8 cellular contexts compared by ENCODE assay signal in genomic region chr2:46847185-46847710, GRCh38.
DNase-seq lines count a peak whose midpoint lies in the region; ATAC-seq and TF ChIP-seq lines count a peak whose summit lies in the region.

No MANE protein-coding gene starts in this region.

- H3K9me3 Mint-ChIP-seq in activated naive CD8-positive, alpha-beta T cell treated with anti-CD3 and anti-CD28 coated beads, Interleukin-2, amount 50 U/mL, for 24 hours, result no peaks in the 10 kb centered on the region

- H3K4me1 ChIP-seq in RWPE2 (ENCODE audit: insufficient read depth, poor library complexity, severe bottlenecking) (peaks cover 54% of the 10 kb centered on the region), gastroesophageal sphincter (peaks cover 28 to 77% (median 53%) of the 10 kb centered on the region in 3 donors), rectal smooth muscle tissue (ENCODE audit: control insufficient read depth, insufficient read depth, low read length) (peaks cover 58% of the 10 kb centered on the region), OCI-LY7 (ENCODE audit: insufficient read depth, low read length, poor library complexity, severe bottlenecking) (peaks cover 10% of the 10 kb centered on the region)

- no TSS peak for BruUV-seq in OCI-LY7 (replicated peaks; lab: Mats Ljungman, UMichigan)

- intact Hi-C loops in OCI-LY7 (cut with micrococcal nuclease; ENCODE audit: unreplicated experiment), result no loop called here

- peak overlapping the region; percentile 100 for H3K27ac ChIP-seq in RWPE2 (ENCODE audit: poor library complexity, severe bottlenecking)
- peak overlapping the region; percentile 89 to 99 (median 92) for H3K27ac ChIP-seq in gastroesophageal sphincter
- H3K27ac ChIP-seq in rectal smooth muscle tissue (ENCODE audit: low read depth, low read length), result peak overlapping the region; percentile 89
- H3K27ac ChIP-seq in OCI-LY7 (ENCODE audit: low read depth, low read length, poor library complexity, severe bottlenecking), result no peak overlapping the region

- H3K9me3 ChIP-seq in RWPE2 (ENCODE audit: severe bottlenecking) (no peaks in the 10 kb centered on the region), gastroesophageal sphincter (no peaks in the 10 kb centered on the region), OCI-LY7 (ENCODE audit: low read length) (no peaks in the 10 kb centered on the region)

- H3K27me3 ChIP-seq in RWPE2 (ENCODE audit: insufficient read depth, poor library complexity, severe bottlenecking) (no peaks in the 10 kb centered on the region), gastroesophageal sphincter (no peaks in the 10 kb centered on the region), rectal smooth muscle tissue (ENCODE audit: control insufficient read depth, insufficient read depth, low read length) (no peaks in the 10 kb centered on the region)

- TF ChIP-seq EP300 in gastroesophageal sphincter (IDR thresholded peaks at IDR 0.05), result peak; percentile 69

- H3K27ac Mint-ChIP-seq in activated naive CD8-positive, alpha-beta T cell treated with anti-CD3 and anti-CD28 coated beads, Interleukin-2, amount 50 U/mL, for 24 hours, result no peak overlapping the region

- H3K4me1 Mint-ChIP-seq in activated naive CD8-positive, alpha-beta T cell treated with anti-CD3 and anti-CD28 coated beads, Interleukin-2, amount 50 U/mL, for 24 hours, result no peaks in the 10 kb centered on the region

- no peak overlapping the region for H3K4me3 ChIP-seq in RWPE2 (ENCODE audit: severe bottlenecking)
- no peak overlapping the region for H3K4me3 ChIP-seq in gastroesophageal sphincter
- peak overlapping the region; percentile 18 for H3K4me3 ChIP-seq in rectal smooth muscle tissue (ENCODE audit: low read length)
- no peak overlapping the region for H3K4me3 ChIP-seq in OCI-LY7 (ENCODE audit: low read depth, low read length, poor library complexity, severe bottlenecking)

- H3K4me2 ChIP-seq in OCI-LY7 (ENCODE audit: low read length), result no peak overlapping the region

- peak overlapping the region; percentile 26 for H3K9ac ChIP-seq in rectal smooth muscle tissue (ENCODE audit: low read length)

- no peaks in the 10 kb centered on the region for H3K79me2 ChIP-seq in OCI-LY7 (ENCODE audit: insufficient read depth, low read depth, low read length)

- WGBS in gastroesophageal sphincter (ENCODE audit: low coverage in 1 of 2), 2 donors, result 11 to 12% methylated on average over 3 of the region's 12 CpGs

- H3K36me3 ChIP-seq in RWPE2 (ENCODE audit: low read depth) (no peaks in the 10 kb centered on the region), gastroesophageal sphincter (no peaks in the 10 kb centered on the region), rectal smooth muscle tissue (ENCODE audit: control insufficient read depth, insufficient read depth, low read length) (no peaks in the 10 kb centered on the region), OCI-LY7 (ENCODE audit: insufficient read depth, low read length) (no peaks in the 10 kb centered on the region)

- no peak overlapping the region for H3K4me3 Mint-ChIP-seq in activated naive CD8-positive, alpha-beta T cell treated with anti-CD3 and anti-CD28 coated beads, Interleukin-2, amount 50 U/mL, for 24 hours

- no peak overlapping the region for H2AFZ ChIP-seq in OCI-LY7 (ENCODE audit: low read length)

- POLR2A ChIA-PET in OCI-LY7 (lab: Charles Lee), result no interaction called here

- TF ChIP-seq POLR2A in gastroesophageal sphincter (IDR thresholded peaks at IDR 0.05), result no peak

- no peaks in the 10 kb centered on the region for H3K36me3 Mint-ChIP-seq in activated naive CD8-positive, alpha-beta T cell treated with anti-CD3 and anti-CD28 coated beads, Interleukin-2, amount 50 U/mL, for 24 hours (ENCODE audit: low read depth)

- CTCF ChIA-PET in OCI-LY7 (lab: Charles Lee; ENCODE audit: unreplicated experiment), result no interaction called here

- TF ChIP-seq CTCF in RWPE2 (IDR thresholded peaks at IDR 0.05; ENCODE audit: poor library complexity, severe bottlenecking), result no peak
- peak in 1 of 4 experiments; percentile 7 for TF ChIP-seq CTCF in gastroesophageal sphincter (IDR thresholded peaks at IDR 0.05)
- TF ChIP-seq CTCF in OCI-LY7 (conservative IDR thresholded peaks at IDR 0.05; ENCODE audit: low read length), result no peak

- H3K9me2 ChIP-seq in OCI-LY7 (ENCODE audit: insufficient read depth, low read length), result no peaks in the 10 kb centered on the region

- peak; percentile 25 for DNase-seq in ELF-1 (ENCODE audit: low read depth, low spot score)
- DNase-seq in RWPE2 (ENCODE audit: low spot score), result peak; percentile 94
- no peak for DNase-seq in activated naive CD8-positive, alpha-beta T cell treated with anti-CD3 and anti-CD28 coated beads, Interleukin-2, amount 50 U/mL, for 24 hours
- DNase-seq in SK-N-DZ (ENCODE audit: low spot score), result no peak
- DNase-seq in OCI-LY7 (ENCODE audit: low spot score), result no peak

- H3K27me3 Mint-ChIP-seq in activated naive CD8-positive, alpha-beta T cell treated with anti-CD3 and anti-CD28 coated beads, Interleukin-2, amount 50 U/mL, for 24 hours, result peaks cover 11% of the 10 kb centered on the region

- H4K20me1 ChIP-seq in OCI-LY7 (ENCODE audit: insufficient read depth, low read length), result no peaks in the 10 kb centered on the region

- peak; percentile 80 for ATAC-seq in RWPE2 (ENCODE audit: low read depth)
- ATAC-seq in gastroesophageal sphincter, result peak; percentile 89
- ATAC-seq in HG02852 (IDR thresholded peaks at IDR 0.05; ENCODE audit: unreplicated experiment), result no peak
- ATAC-seq in activated naive CD8-positive, alpha-beta T cell treated with anti-CD3 and anti-CD28 coated beads, Interleukin-2, amount 50 U/mL, for 24 hours, result no peak

Comparison
In these comparisons a context has a peak if more than half of its experiments do, and no peak if none do; other contexts are left out.
1. DNase-seq: peak in ELF-1 (single experiment) and RWPE2 (single experiment); none in activated naive CD8-positive, alpha-beta T cell treated with anti-CD3 and anti-CD28 coated beads, Interleukin-2, amount 50 U/mL, for 24 hours (single experiment), SK-N-DZ (single experiment) and OCI-LY7 (single experiment).
2. ATAC-seq: peak in RWPE2 (single experiment) and gastroesophageal sphincter (single experiment); none in HG02852 (single experiment) and activated naive CD8-positive, alpha-beta T cell treated with anti-CD3 and anti-CD28 coated beads, Interleukin-2, amount 50 U/mL, for 24 hours (single experiment).